In the genomic region with DNA sequence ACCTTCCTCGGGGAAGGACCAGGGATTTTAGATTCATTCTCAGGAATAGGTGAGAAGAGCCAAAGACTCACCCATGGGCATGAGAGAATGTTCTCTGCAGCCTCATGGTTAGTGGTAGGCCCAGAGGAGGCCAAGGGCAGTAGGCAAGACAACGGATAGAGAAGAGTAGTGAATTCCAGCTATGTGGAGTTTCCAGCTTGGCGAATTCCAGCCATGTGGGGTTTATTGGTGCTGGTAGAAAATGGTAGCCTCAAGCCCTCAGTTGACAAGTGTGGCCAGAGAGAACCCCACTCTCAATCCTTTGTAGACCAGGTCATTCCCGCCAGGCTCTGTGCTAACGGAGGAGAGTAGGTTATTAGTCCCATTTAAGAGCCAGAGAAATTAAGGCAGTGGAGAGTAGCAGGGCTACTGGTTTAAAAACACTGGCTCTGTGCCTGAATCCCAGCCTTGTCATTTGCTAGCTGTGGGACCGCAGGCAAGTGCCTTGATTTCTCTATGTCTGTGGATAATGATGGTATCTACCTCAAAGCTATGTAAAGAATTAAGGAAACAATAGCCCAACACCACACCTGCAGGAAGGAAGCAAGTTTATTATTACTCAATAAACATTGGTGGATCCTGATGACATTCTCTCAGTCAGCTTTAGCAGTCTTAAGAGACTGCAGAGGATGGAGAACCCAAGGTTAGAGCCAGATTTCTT, we compare ENCODE assay signal across 1 cellular context.
TF ChIP-seq lines count a peak whose summit lies in the region.

No MANE protein-coding gene starts in this region.

TF ChIP-seq in SK-N-SH, 30 proteins besides CTCF, POLR2A, EP300 and RAD21 (continued from another document):
- TF ChIP-seq SMC3 (IDR thresholded peaks at IDR 0.05; ENCODE audit: low read depth, low read length) (no peak), MXI1 (IDR thresholded peaks at IDR 0.05; ENCODE audit: low read depth, low read length) (no peak), POLR2AphosphoS5 (IDR thresholded peaks at IDR 0.05; ENCODE audit: low read depth, low read length) (no peak)
- TF ChIP-seq, protein P1, sequence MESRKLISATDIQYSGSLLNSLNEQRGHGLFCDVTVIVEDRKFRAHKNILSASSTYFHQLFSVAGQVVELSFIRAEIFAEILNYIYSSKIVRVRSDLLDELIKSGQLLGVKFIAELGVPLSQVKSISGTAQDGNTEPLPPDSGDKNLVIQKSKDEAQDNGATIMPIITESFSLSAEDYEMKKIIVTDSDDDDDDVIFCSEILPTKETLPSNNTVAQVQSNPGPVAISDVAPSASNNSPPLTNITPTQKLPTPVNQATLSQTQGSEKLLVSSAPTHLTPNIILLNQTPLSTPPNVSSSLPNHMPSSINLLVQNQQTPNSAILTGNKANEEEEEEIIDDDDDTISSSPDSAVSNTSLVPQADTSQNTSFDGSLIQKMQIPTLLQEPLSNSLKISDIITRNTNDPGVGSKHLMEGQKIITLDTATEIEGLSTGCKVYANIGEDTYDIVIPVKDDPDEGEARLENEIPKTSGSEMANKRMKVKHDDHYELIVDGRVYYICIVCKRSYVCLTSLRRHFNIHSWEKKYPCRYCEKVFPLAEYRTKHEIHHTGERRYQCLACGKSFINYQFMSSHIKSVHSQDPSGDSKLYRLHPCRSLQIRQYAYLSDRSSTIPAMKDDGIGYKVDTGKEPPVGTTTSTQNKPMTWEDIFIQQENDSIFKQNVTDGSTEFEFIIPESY (IDR thresholded peaks at IDR 0.05; ENCODE audit: borderline replicate concordance, low read depth), result no peak
- TF ChIP-seq, protein P2, sequence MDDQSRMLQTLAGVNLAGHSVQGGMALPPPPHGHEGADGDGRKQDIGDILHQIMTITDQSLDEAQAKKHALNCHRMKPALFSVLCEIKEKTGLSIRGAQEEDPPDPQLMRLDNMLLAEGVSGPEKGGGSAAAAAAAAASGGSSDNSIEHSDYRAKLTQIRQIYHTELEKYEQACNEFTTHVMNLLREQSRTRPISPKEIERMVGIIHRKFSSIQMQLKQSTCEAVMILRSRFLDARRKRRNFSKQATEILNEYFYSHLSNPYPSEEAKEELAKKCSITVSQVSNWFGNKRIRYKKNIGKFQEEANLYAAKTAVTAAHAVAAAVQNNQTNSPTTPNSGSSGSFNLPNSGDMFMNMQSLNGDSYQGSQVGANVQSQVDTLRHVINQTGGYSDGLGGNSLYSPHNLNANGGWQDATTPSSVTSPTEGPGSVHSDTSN (IDR thresholded peaks at IDR 0.05), result no peak
- TF ChIP-seq, protein P3, sequence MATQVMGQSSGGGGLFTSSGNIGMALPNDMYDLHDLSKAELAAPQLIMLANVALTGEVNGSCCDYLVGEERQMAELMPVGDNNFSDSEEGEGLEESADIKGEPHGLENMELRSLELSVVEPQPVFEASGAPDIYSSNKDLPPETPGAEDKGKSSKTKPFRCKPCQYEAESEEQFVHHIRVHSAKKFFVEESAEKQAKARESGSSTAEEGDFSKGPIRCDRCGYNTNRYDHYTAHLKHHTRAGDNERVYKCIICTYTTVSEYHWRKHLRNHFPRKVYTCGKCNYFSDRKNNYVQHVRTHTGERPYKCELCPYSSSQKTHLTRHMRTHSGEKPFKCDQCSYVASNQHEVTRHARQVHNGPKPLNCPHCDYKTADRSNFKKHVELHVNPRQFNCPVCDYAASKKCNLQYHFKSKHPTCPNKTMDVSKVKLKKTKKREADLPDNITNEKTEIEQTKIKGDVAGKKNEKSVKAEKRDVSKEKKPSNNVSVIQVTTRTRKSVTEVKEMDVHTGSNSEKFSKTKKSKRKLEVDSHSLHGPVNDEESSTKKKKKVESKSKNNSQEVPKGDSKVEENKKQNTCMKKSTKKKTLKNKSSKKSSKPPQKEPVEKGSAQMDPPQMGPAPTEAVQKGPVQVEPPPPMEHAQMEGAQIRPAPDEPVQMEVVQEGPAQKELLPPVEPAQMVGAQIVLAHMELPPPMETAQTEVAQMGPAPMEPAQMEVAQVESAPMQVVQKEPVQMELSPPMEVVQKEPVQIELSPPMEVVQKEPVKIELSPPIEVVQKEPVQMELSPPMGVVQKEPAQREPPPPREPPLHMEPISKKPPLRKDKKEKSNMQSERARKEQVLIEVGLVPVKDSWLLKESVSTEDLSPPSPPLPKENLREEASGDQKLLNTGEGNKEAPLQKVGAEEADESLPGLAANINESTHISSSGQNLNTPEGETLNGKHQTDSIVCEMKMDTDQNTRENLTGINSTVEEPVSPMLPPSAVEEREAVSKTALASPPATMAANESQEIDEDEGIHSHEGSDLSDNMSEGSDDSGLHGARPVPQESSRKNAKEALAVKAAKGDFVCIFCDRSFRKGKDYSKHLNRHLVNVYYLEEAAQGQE (IDR thresholded peaks at IDR 0.05; ENCODE audit: low read depth, low read length), result no peak
